16 cellular contexts compared by ENCODE assay signal in the genomic region with DNA sequence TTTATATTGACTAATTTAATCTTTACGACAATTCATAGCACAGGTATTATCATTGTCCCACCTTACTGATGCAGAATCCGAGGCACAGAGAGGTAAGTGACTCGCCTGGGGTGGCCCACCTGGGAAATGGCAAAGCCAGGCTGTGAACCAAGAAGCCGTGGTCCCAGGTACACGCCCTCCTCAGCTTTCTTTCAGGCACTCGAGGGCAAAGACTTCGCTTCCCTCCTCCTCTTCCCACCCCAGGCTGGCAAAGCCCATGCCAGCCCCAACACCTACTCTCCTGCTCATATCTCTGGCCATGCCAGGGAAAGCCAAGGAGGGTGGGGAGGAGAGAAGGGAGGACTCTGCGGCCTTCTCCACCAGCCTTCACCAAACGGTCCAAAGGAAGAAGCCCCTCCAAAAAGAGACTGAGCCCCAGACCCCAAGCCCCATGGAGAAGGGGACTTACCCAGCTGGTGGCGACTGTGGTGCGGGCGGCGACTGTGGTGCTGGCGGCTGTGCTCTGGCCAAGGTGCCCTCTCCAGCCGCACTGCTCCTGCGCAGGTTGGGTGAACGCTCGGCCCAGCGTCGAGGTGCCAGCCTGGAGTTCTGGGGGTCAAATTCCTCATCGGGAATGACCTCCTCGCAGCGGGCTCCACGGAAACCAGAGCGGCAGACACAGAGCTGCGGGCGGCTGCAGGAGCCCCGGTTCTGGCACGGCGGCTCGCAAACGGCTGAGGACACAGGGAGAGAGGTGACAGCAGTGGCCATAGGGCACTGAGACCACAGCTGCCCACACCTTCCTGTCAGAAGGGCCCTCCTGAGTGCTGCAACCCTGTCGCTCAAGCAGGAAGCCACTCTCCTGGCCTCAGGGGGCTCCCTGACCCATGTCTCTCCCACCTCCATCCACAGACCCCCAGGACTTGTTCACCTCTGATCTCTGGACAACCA. TPM values are rescaled to one million over a fixed set of nuclear protein-coding genes. Genes with fewer than 3 reads are reported as not detected.
A peak's percentile ranks its signal among the peaks of the same experiment; 100 is the strongest.
DNase-seq lines count a peak whose midpoint lies in the region; ATAC-seq and TF ChIP-seq lines count a peak whose summit lies in the region.
"Had no signal": no experiment of that assay in that cellular context is flagged by ENCODE, and none has a peak within 500 bp of the region (broad histone marks: within the 10 kb centered on the region; RNA-seq: fewer than 3 reads in every experiment).

No MANE protein-coding gene starts in this region.

- intact Hi-C loops in ascending aorta (cut with DNase I) (no loop called here), lower lobe of right lung (cut with DNase I) (no loop called here), upper lobe of right lung (cut with DNase I) (no loop called here)

- H3K4me3 ChIP-seq in ascending aorta (no peak overlapping the region), lower lobe of right lung (no peak overlapping the region), upper lobe of right lung (no peak overlapping the region)

- H3K27me3 ChIP-seq in ascending aorta, result no peaks in the 10 kb centered on the region
- no peaks in the 10 kb centered on the region for H3K27me3 ChIP-seq in lower lobe of right lung (ENCODE audit: low read depth)
- H3K27me3 ChIP-seq in upper lobe of right lung, result no peaks in the 10 kb centered on the region
- H3K27me3 ChIP-seq: BE2C had no signal

- H3K4me1 ChIP-seq in ascending aorta (peaks cover 37 to 82% of the 10 kb centered on the region in 2 donors), lower lobe of right lung (peaks cover 15% of the 10 kb centered on the region), upper lobe of right lung (peaks cover 22% of the 10 kb centered on the region)
- H3K4me1 ChIP-seq: BE2C had no signal

- DNase-seq in HFFc6, result no peak
- no peak for DNase-seq in ascending aorta (ENCODE audit: low spot score in 2 of 2)
- DNase-seq in lower lobe of right lung, result peak; percentile 24
- DNase-seq in upper lobe of right lung, result no peak
- no peak for DNase-seq in HT-29 (ENCODE audit: low spot score)
- DNase-seq: BE2C; CD4-positive, alpha-beta memory T cell; GF-D8; GOT3; KBM-7; NCI-H1092 treated with DMSO at 0.1 percent for 48 hours; NCI-H1694; NCI-H69; NK-92 treated with Interleukin-12 subunit alpha and Interleukin-12 subunit beta, amount 100 ng/mL, for 24 hours had no signal

- ATAC-seq in lower lobe of right lung (no peak), upper lobe of right lung (no peak), GM18907 (IDR thresholded peaks at IDR 0.05; ENCODE audit: unreplicated experiment) (no peak), HG03378 (IDR thresholded peaks at IDR 0.05; ENCODE audit: unreplicated experiment) (no peak)

- H3K9me3 ChIP-seq in ascending aorta (no peaks in the 10 kb centered on the region), lower lobe of right lung (no peaks in the 10 kb centered on the region), upper lobe of right lung (no peaks in the 10 kb centered on the region)
- H3K9me3 ChIP-seq: BE2C had no signal

- no peaks in the 10 kb centered on the region; the same call in 1 of the 2 replicates for H3K27me3 Mint-ChIP-seq in HFFc6 (ENCODE audit: insufficient read depth)
- H3K27me3 Mint-ChIP-seq: CD4-positive, alpha-beta memory T cell had no signal

- TF ChIP-seq CTCF in HFFc6 (IDR thresholded peaks at IDR 0.05), result no peak
- no peak for TF ChIP-seq CTCF in ascending aorta (IDR thresholded peaks at IDR 0.05)
- TF ChIP-seq CTCF in lower lobe of right lung (IDR thresholded peaks at IDR 0.05), result no peak
- no peak for TF ChIP-seq CTCF in upper lobe of right lung (IDR thresholded peaks at IDR 0.05)

- no peak overlapping the region for H3K4me3 Mint-ChIP-seq in HFFc6
- H3K4me3 Mint-ChIP-seq: CD4-positive, alpha-beta memory T cell had no signal

- peaks cover 16% of the 10 kb centered on the region for H3K36me3 Mint-ChIP-seq in HFFc6 (ENCODE audit: low read depth)
- H3K36me3 Mint-ChIP-seq: CD4-positive, alpha-beta memory T cell had no signal

- H3K9me3 Mint-ChIP-seq in HFFc6, result no peaks in the 10 kb centered on the region
- H3K9me3 Mint-ChIP-seq: CD4-positive, alpha-beta memory T cell had no signal

- peak overlapping the region; percentile 16; the same call in 1 of the 2 replicates for H3K27ac Mint-ChIP-seq in HFFc6
- H3K27ac Mint-ChIP-seq: CD4-positive, alpha-beta memory T cell had no signal

- H3K36me3 ChIP-seq in ascending aorta (peaks cover 4 to 17% of the 10 kb centered on the region in 2 donors), lower lobe of right lung (no peaks in the 10 kb centered on the region), upper lobe of right lung (no peaks in the 10 kb centered on the region)
- H3K36me3 ChIP-seq: BE2C had no signal

- H3K4me1 Mint-ChIP-seq in HFFc6 (ENCODE audit: low read depth), result peaks cover 54% of the 10 kb centered on the region

- peak overlapping the region; percentile 91 to 94 for H3K27ac ChIP-seq in ascending aorta
- no peak overlapping the region for H3K27ac ChIP-seq in lower lobe of right lung
- peak overlapping the region; percentile 3 for H3K27ac ChIP-seq in upper lobe of right lung

RNA-seq across cellular contexts. Expression of gene LTBP2, which starts 26.4 kb away (rescaled TPM):
- total RNA-seq in HFFc6 (2021; fragmentation: NEBNext Ultra II Directional; extraction: Animal tissue kit (Norgen Biotek cat#: 25700)), result 100 to 1,000 TPM; 109 to 165 (median 120) TPM
- 383 TPM for total RNA-seq in ascending aorta
- total RNA-seq in lower lobe of right lung, result 39.5 TPM
- 117 TPM for total RNA-seq in upper lobe of right lung
- total RNA-seq in HT-29 (2014; rRNA removed; shearing (Covaris generic)), result 0.31 and 2.6 TPM in 2 replicates

Comparison
In these comparisons a context has a peak if more than half of its experiments do, and no peak if none do; other contexts are left out.
1. RNA of gene LTBP2, which starts 26.4 kb away (total RNA-seq): 383 TPM in ascending aorta (single experiment), 109 to 165 TPM in HFFc6, 117 TPM in upper lobe of right lung (single experiment) and 39.5 TPM in lower lobe of right lung (single experiment); 0.31 to 2.6 TPM in HT-29; every median in the first group is over 10 times any median in the second.